25 cellular contexts compared by ENCODE assay signal in genomic region chr6:70549327-70549726, GRCh38.
"Had no signal": no experiment of that assay in that cellular context is flagged by ENCODE, and none has a peak within 500 bp of the region (broad histone marks: within the 10 kb centered on the region; RNA-seq: fewer than 3 reads in every experiment).

No MANE protein-coding gene starts in this region.

- H3K9me3 ChIP-seq: colonic mucosa, lower lobe of right lung, ovary, psoas muscle, sigmoid colon, thoracic aorta, tibial nerve, upper lobe of left lung had no signal

- H3K4me1 ChIP-seq: colonic mucosa, lower lobe of right lung, sigmoid colon, tibial nerve, upper lobe of left lung had no signal

- ATAC-seq: esophagus mucosa; left ventricle myocardium superior; lower lobe of right lung; natural killer cell; psoas muscle; right cardiac atrium; stimulated activated naive B cell treated with anti-CD40 and anti-IgM and Interleukin-4, amounts not matched to agents 10 μg/mL and 1 μg/mL and 100 μg/mL, for 72 hours had no signal

- H3K36me3 ChIP-seq: colonic mucosa, lower lobe of right lung, ovary, thoracic aorta had no signal

- H3K27me3 ChIP-seq: colonic mucosa, ovary, sigmoid colon, tibial nerve, upper lobe of left lung had no signal

- H3K4me3 ChIP-seq: colonic mucosa, lower lobe of right lung, ovary, psoas muscle, sigmoid colon, skin epidermis, thoracic aorta, tibial nerve, upper lobe of left lung had no signal

- DNase-seq: colonic mucosa; effector CD8-positive, alpha-beta T cell; endodermal cell; hypothalamus; immature natural killer cell; islet precursor cell; kidney glomerular epithelial cell; left ventricle myocardium superior; lower lobe of right lung; natural killer cell; occipital lobe; ovary; posterior cingulate gyrus; psoas muscle; right cardiac atrium; sigmoid colon; stimulated activated CD4-positive, alpha-beta T cell treated with anti-CD3 and anti-CD28 coated beads, Interleukin-15, amount 100 ng/mL, for 24 hours; stimulated activated CD4-positive, alpha-beta T cell treated with anti-CD3 and anti-CD28 coated beads, Interleukin-2, amount 100 ng/mL, for 48 hours; stimulated activated naive B cell treated with anti-CD40 and anti-IgM and Interleukin-4, amounts not matched to agents 10 μg/mL and 1 μg/mL and 100 μg/mL, for 72 hours; upper lobe of left lung had no signal

- H3K27ac ChIP-seq: colonic mucosa, epithelial cell of prostate, lower lobe of right lung, ovary, psoas muscle, sigmoid colon, skin epidermis, thoracic aorta, tibial nerve, upper lobe of left lung had no signal
